Comparison of ENCODE assay signal across 8 cellular contexts in genomic region chr1:28259252-28259934, GRCh38. TPM values are rescaled to one million over a fixed set of nuclear protein-coding genes. Genes with fewer than 3 reads are reported as not detected.
DNase-seq lines count a peak whose midpoint lies in the region; ATAC-seq, FAIRE-seq and TF ChIP-seq lines count a peak whose summit lies in the region.

SESN2 (plus strand) TSS chr1:28259518; CDS start chr1:28259848, 330 bp downstream.

- TSS peak; percentile 71 for BruUV-seq in HepG2 (replicated peaks; lab: Mats Ljungman, UMichigan)

- H3K36me3 ChIP-seq in HepG2 (replicated peaks in 1 of 2; ENCODE audit: control insufficient read depth in 1 of 2, insufficient read depth in 2 of 2, low read length in 2 of 2), result peaks cover 0 to 2% of the 10 kb centered on the region in 2 experiments; a peak in 1 of 5 replicates

- peaks cover 0 to 1% of the 10 kb centered on the region in 2 experiments; a peak in 1 of 5 replicates for H3K27me3 ChIP-seq in HepG2 (ENCODE audit: control insufficient read depth in 1 of 2, insufficient read depth in 2 of 2, low read length in 2 of 2)

- H3K4me2 ChIP-seq in HepG2 (ENCODE audit: low read depth, low read length), result peak within 1 kb of the TSS; percentile 97

- H3K79me2 ChIP-seq in HepG2 (ENCODE audit: insufficient read depth, low read length), result peaks cover 45% of the 10 kb centered on the region

- peak within 1 kb of the TSS; percentile 98 to 99 (median 99) for H3K4me3 ChIP-seq in HepG2 (replicated peaks in 1 of 3; ENCODE audit: insufficient read depth in 1 of 3, low read depth in 2 of 3, low read length in 3 of 3)

- peak; percentile 27 to 56; a peak in 1 of 4 replicates for TF ChIP-seq EP300 in HepG2 (IDR thresholded peaks at IDR 0.05; ENCODE audit: low read depth in 2 of 2, low read length in 2 of 2)
- TF ChIP-seq EP300 in HepG2 (CRISPR knock-in tag; IDR thresholded peaks at IDR 0.05; ENCODE audit: borderline replicate concordance), result no peak

- peak; percentile 95 to 96 for TF ChIP-seq POLR2A in HepG2 (IDR thresholded peaks at IDR 0.05; ENCODE audit: insufficient read depth in 1 of 2, low read depth in 2 of 2, low read length in 2 of 2)

- CTCF ChIA-PET in HepG2 (lab: Yijun Ruan, JAX; ENCODE audit: low intra/inter-chr PET ratio, low total read pairs), result no interaction called here

- no peaks in the 10 kb centered on the region for H3K9me3 ChIP-seq in HepG2 (ENCODE audit: low read length)

- peak within 1 kb of the TSS; percentile 92 for H3K9ac ChIP-seq in HepG2 (ENCODE audit: insufficient read depth, low read depth, low read length)

- H3K27ac ChIP-seq in C4-2B (peak within 1 kb of the TSS; percentile 89), HepG2 (ENCODE audit: extremely low read length, insufficient read depth, low read length) (peak within 1 kb of the TSS; percentile 70)

- peak within 1 kb of the TSS; percentile 73 for H2AFZ ChIP-seq in HepG2 (ENCODE audit: low read length)

- intact Hi-C loops in HepG2 (cut with micrococcal nuclease; ENCODE audit: unreplicated experiment), result no loop called here

- no peak; the same call in 1 of the 2 replicates for TF ChIP-seq RAD21 in HepG2 (CRISPR knock-in tag; IDR thresholded peaks at IDR 0.05)

- no peak for TF ChIP-seq CTCF in C4-2B (conservative IDR thresholded peaks at IDR 0.05)
- no peak for TF ChIP-seq CTCF in HepG2 (CRISPR knock-in tag; IDR thresholded peaks at IDR 0.05)

- WGBS in HepG2 (ENCODE audit: low lambda C conversion rate), result 0% methylated on average over 1 of the region's 76 CpGs

- DNase-seq in NCI-H774 (lab: John Stamatoyannopoulos, UW) (peak; percentile 87), dermis blood vessel endothelial cell (peak; percentile 98), HepG2 (ENCODE audit: low spot score) (peak; percentile 95)
- peak; percentile 99 for DNase-seq in activated CD4-positive, alpha-beta T cell treated with anti-CD3 and anti-CD28 coated beads, Interleukin-2, amount 50 U/mL, for 48 hours
- peak; percentile 99 for DNase-seq in stimulated activated CD4-positive, alpha-beta T cell treated with anti-CD3 and anti-CD28 coated beads, Interleukin-4, amount 100 ng/mL, for 1 hour

- peak; percentile 78 for FAIRE-seq in HepG2 (lab: Jason Lieb, UNC)

- peak; percentile 95 for ATAC-seq in GM19395 (IDR thresholded peaks at IDR 0.05; ENCODE audit: unreplicated experiment)
- peak; percentile 92 for ATAC-seq in HG03565 (IDR thresholded peaks at IDR 0.05; ENCODE audit: unreplicated experiment)
- peak; percentile 92 for ATAC-seq in HepG2

- in situ Hi-C loops in HepG2 (cut with HindIII; ENCODE audit: extremely low pct_ligation_motif_present, low pct_unique_long_range_greater_than_20kb), result no loop called here

- H3K4me1 ChIP-seq in HepG2 (ENCODE audit: insufficient read depth, low read length), result peaks cover 57% of the 10 kb centered on the region

- H4K20me1 ChIP-seq in HepG2 (ENCODE audit: insufficient read depth, low read length), result peaks cover 32% of the 10 kb centered on the region

- POLR2A ChIA-PET in HepG2 (lab: Yijun Ruan, JAX), result interaction anchor here (1.0 to 2.8 kb wide), 9 partner anchors 8 to 110 kb away, joined by 3 to 16 read pairs (median 4); partner anchors contain the start of genes MED18 and PHACTR4

TF ChIP-seq in HepG2, 621 proteins besides CTCF, POLR2A, EP300 and RAD21 (continues in another document):
- TF ChIP-seq ZNF883 (CRISPR knock-in tag; IDR thresholded peaks at IDR 0.05; ENCODE audit: not compliant biosample characterization) (peak; percentile 48), KAT8 (CRISPR knock-in tag; IDR thresholded peaks at IDR 0.05) (peak; percentile 36; the same call in 1 of the 2 replicates), ZNF598 (CRISPR knock-in tag; IDR thresholded peaks at IDR 0.05; ENCODE audit: borderline replicate concordance) (peak; percentile 65; the same call in 1 of the 2 replicates), MAFF (IDR thresholded peaks at IDR 0.05; ENCODE audit: low read depth, low read length) (no peak), HMG20B (CRISPR knock-in tag; conservative IDR thresholded peaks at IDR 0.05) (no peak), DMAP1 (CRISPR knock-in tag; IDR thresholded peaks at IDR 0.05) (no peak), ELF3 (CRISPR knock-in tag; IDR thresholded peaks at IDR 0.05) (peak; percentile 47), TFDP1 (CRISPR knock-in tag; IDR thresholded peaks at IDR 0.05; ENCODE audit: borderline replicate concordance) (no peak), HOXA3 (CRISPR knock-in tag; IDR thresholded peaks at IDR 0.05) (peak; percentile 58; the same call in 1 of the 2 replicates), ZNF547 (CRISPR knock-in tag; IDR thresholded peaks at IDR 0.05) (peak; percentile 57), PRDM15 (CRISPR knock-in tag; IDR thresholded peaks at IDR 0.05) (peak; percentile 43; the same call in 1 of the 2 replicates)

RNA-seq across cellular contexts. Expression of gene SESN2, which starts in this region (rescaled TPM):
- total RNA-seq in dermis blood vessel endothelial cell (9.9 and 14.3 TPM in 2 replicates), HepG2 (2016; rRNA removed; fragmentation: Illumina TruSeq; extraction: Trizol) (10.4 and 13.2 TPM in 2 replicates)
- total RNA-seq in HepG2 (2016; cell fraction: cytosol; rRNA removed; fragmentation: Illumina TruSeq; extraction: Trizol; ENCODE audit: low read depth), result 2.1 and 2.5 TPM in 2 replicates
- total RNA-seq in HepG2 (2016; cell fraction: insoluble cytoplasmic fraction; rRNA removed; fragmentation: Illumina TruSeq; extraction: Trizol), result 10.0 and 12.0 TPM in 2 replicates
- total RNA-seq in HepG2 (2016; cell fraction: membrane; rRNA removed; fragmentation: Illumina TruSeq; extraction: Trizol), result 5.6 and 7.1 TPM in 2 replicates
- total RNA-seq in HepG2 (2016; cell fraction: nucleus; rRNA removed; fragmentation: Illumina TruSeq; extraction: Trizol), result 8.1 and 8.4 TPM in 2 replicates
- polyA plus RNA-seq in HepG2 (2011; rRNA removed), result 19.1 and 24.8 TPM in 2 replicates
- 11.7 and 14.9 TPM in 2 replicates for polyA plus RNA-seq in HepG2 (2011; cell fraction: cytosol; rRNA removed)
- polyA plus RNA-seq in HepG2 (2011; cell fraction: nucleus; rRNA removed), result 26.7 and 32.2 TPM in 2 replicates
- 7.3 and 18.2 TPM in 2 replicates for polyA plus RNA-seq in HepG2 (2012)
- polyA plus RNA-seq in HepG2 (2016; cell fraction: cytosol; fragmentation: Illumina TruSeq; extraction: Trizol; ENCODE audit: low read depth), result 1.3 and 1.4 TPM in 2 replicates
- 9.6 and 12.1 TPM in 2 replicates for polyA plus RNA-seq in HepG2 (2016; cell fraction: insoluble cytoplasmic fraction; fragmentation: Illumina TruSeq; extraction: Trizol; ENCODE audit: low read depth)
- 4.3 and 4.7 TPM in 2 replicates for polyA plus RNA-seq in HepG2 (2016; cell fraction: membrane; fragmentation: Illumina TruSeq; extraction: Trizol; ENCODE audit: low read depth)
- 14.7 and 15.5 TPM in 2 replicates for polyA plus RNA-seq in HepG2 (2016; cell fraction: nucleus; fragmentation: Illumina TruSeq; extraction: Trizol; ENCODE audit: insufficient read depth, low read depth)
- 21.9 and 39.6 TPM in 2 replicates for polyA minus RNA-seq in HepG2 (2011; rRNA and poly(A)+ RNA removed; ENCODE audit: low replicate concordance)
- polyA minus RNA-seq in HepG2 (2011; cell fraction: cytosol; rRNA and poly(A)+ RNA removed), result 9.8 and 11.5 TPM in 2 replicates
- 11.8 and 11.9 TPM in 2 replicates for polyA minus RNA-seq in HepG2 (2011; cell fraction: nucleus; rRNA and poly(A)+ RNA removed)

Comparison
In these comparisons a context has a peak if more than half of its experiments do, and no peak if none do; other contexts are left out.
1. Peak in every context shown above with its lines: DNase-seq, ATAC-seq, H3K4me3 ChIP-seq and H3K27ac ChIP-seq.